Comparison of ENCODE assay signal across 12 cellular contexts in genomic region chr19:45094707-45095106, GRCh38. TPM values are rescaled to one million over a fixed set of nuclear protein-coding genes. Genes with fewer than 3 reads are reported as not detected.
DNase-seq lines count a peak whose midpoint lies in the region; ATAC-seq and TF ChIP-seq lines count a peak whose summit lies in the region.
"Had no signal": no experiment of that assay in that cellular context is flagged by ENCODE, and none has a peak within 500 bp of the region (broad histone marks: within the 10 kb centered on the region; RNA-seq: fewer than 3 reads in every experiment).

No MANE protein-coding gene starts in this region.

- in situ Hi-C loops in HAP-1 (cut with MboI; ENCODE audit: low sequenced_read_pairs) = no loop called here

- peak overlapping the region; percentile 87 for H3K4me3 Mint-ChIP-seq in activated naive CD8-positive, alpha-beta T cell treated with anti-CD3 and anti-CD28 coated beads for 36 hours
- H3K4me3 Mint-ChIP-seq in mesothelial cell of epicardium = peak overlapping the region; percentile 81

- H3K4me3 ChIP-seq in ACC112 (ENCODE audit: low read depth, low read length) (peak overlapping the region; percentile 86), HAP-1 (peak overlapping the region; percentile 82; the same call in 1 of the 2 replicates)

- peaks cover 64% of the 10 kb centered on the region for H3K4me1 Mint-ChIP-seq in activated naive CD8-positive, alpha-beta T cell treated with anti-CD3 and anti-CD28 coated beads for 36 hours
- peaks cover 61% of the 10 kb centered on the region for H3K4me1 Mint-ChIP-seq in mesothelial cell of epicardium

- peaks cover 29% of the 10 kb centered on the region for H3K36me3 Mint-ChIP-seq in activated naive CD8-positive, alpha-beta T cell treated with anti-CD3 and anti-CD28 coated beads for 36 hours
- H3K36me3 Mint-ChIP-seq in mesothelial cell of epicardium = peaks cover 5% of the 10 kb centered on the region

- no peak for TF ChIP-seq CTCF in mesothelial cell of epicardium (IDR thresholded peaks at IDR 0.05; ENCODE audit: unreplicated experiment)

- peaks cover 62% of the 10 kb centered on the region for H3K79me2 ChIP-seq in ACC112 (ENCODE audit: control insufficient read depth, insufficient read depth, low read length, unreplicated experiment)

- H3K27ac Mint-ChIP-seq in activated naive CD8-positive, alpha-beta T cell treated with anti-CD3 and anti-CD28 coated beads for 36 hours = peak overlapping the region; percentile 38
- H3K27ac Mint-ChIP-seq in mesothelial cell of epicardium = peak overlapping the region; percentile 64

- peaks cover 27% of the 10 kb centered on the region for H3K4me1 ChIP-seq in ACC112 (ENCODE audit: control insufficient read depth, insufficient read depth, low read length, unreplicated experiment)
- peaks cover 12% of the 10 kb centered on the region for H3K4me1 ChIP-seq in HAP-1

- no peak overlapping the region for H3K27ac ChIP-seq in ACC112 (ENCODE audit: low read depth, low read length)

- H3K36me3 ChIP-seq in ACC112 (ENCODE audit: insufficient read depth, low read length) (no peaks in the 10 kb centered on the region), HAP-1 (replicated peaks) (peaks cover 28% of the 10 kb centered on the region)

- H2AFZ ChIP-seq in ACC112 (ENCODE audit: low read length, unreplicated experiment) = no peak overlapping the region

- DNase-seq in HAP-1 (ENCODE audit: low spot score in 2 of 2) (no peak), mesothelial cell of epicardium (ENCODE audit: low spot score in 2 of 2, unreplicated experiment in 2 of 2) (no peak), NCI-H2029 treated with DMSO at 0.1 percent for 48 hours (lab: John Stamatoyannopoulos, UW) (no peak), foreskin melanocyte (no peak)
- DNase-seq in activated naive CD8-positive, alpha-beta T cell treated with anti-CD3 and anti-CD28 coated beads for 36 hours = no peak
- DNase-seq: effector CD8-positive, alpha-beta T cell; stimulated activated CD4-positive, alpha-beta T cell treated with anti-CD3 and anti-CD28 coated beads, Interleukin-12 subunit alpha, Interleukin-12 subunit beta, amount 100 ng/mL, for 4 hours had no signal

- H3K9me3 ChIP-seq in HAP-1 = no peaks in the 10 kb centered on the region

- H3K27me3 Mint-ChIP-seq in activated naive CD8-positive, alpha-beta T cell treated with anti-CD3 and anti-CD28 coated beads for 36 hours = no peaks in the 10 kb centered on the region
- no peaks in the 10 kb centered on the region for H3K27me3 Mint-ChIP-seq in mesothelial cell of epicardium (ENCODE audit: low read depth)

- ATAC-seq in GM18868 (IDR thresholded peaks at IDR 0.05; ENCODE audit: unreplicated experiment) = no peak
- ATAC-seq in GM21529 (IDR thresholded peaks at IDR 0.05; ENCODE audit: unreplicated experiment) = no peak

- H3K27me3 ChIP-seq in ACC112 (ENCODE audit: insufficient read depth, low read length) (no peaks in the 10 kb centered on the region), HAP-1 (ENCODE audit: low read depth) (no peaks in the 10 kb centered on the region)

- H3K9me3 Mint-ChIP-seq in activated naive CD8-positive, alpha-beta T cell treated with anti-CD3 and anti-CD28 coated beads for 36 hours = peaks cover 2% of the 10 kb centered on the region
- no peaks in the 10 kb centered on the region for H3K9me3 Mint-ChIP-seq in mesothelial cell of epicardium

RNA-seq across cellular contexts. Expression of gene PPP1R37, which starts 1.7 kb away (rescaled TPM):
- total RNA-seq in activated naive CD8-positive, alpha-beta T cell treated with anti-CD3 and anti-CD28 coated beads for 36 hours = 10 to 100 TPM; 13.3 to 15.3 TPM
- 36.2 to 40.7 TPM (median 38.9 TPM) in 3 replicates for total RNA-seq in mesothelial cell of epicardium

RNA-seq across cellular contexts. Expression of gene GEMIN7, which starts 15.6 kb away (rescaled TPM):
- total RNA-seq in activated naive CD8-positive, alpha-beta T cell treated with anti-CD3 and anti-CD28 coated beads for 36 hours = 10 to 100 TPM; 53.6 to 58.2 TPM
- 24.2 to 27.5 TPM (median 24.4 TPM) in 3 replicates for total RNA-seq in mesothelial cell of epicardium

RNA-seq across cellular contexts. Expression of gene ZNF296, which starts 18.4 kb away (rescaled TPM):
- total RNA-seq in activated naive CD8-positive, alpha-beta T cell treated with anti-CD3 and anti-CD28 coated beads for 36 hours = 1 to 10 TPM; 5.4 to 6.3 TPM
- 0.99 to 1.1 TPM (median 1.1 TPM) in 3 replicates for total RNA-seq in mesothelial cell of epicardium
- total RNA-seq: Daoy, M059J had no signal

RNA-seq across cellular contexts. Expression of gene CLASRP, which starts 55.9 kb away (rescaled TPM):
- 10 to 100 TPM; 89.9 to 94.2 TPM for total RNA-seq in activated naive CD8-positive, alpha-beta T cell treated with anti-CD3 and anti-CD28 coated beads for 36 hours
- 132 to 133 TPM (median 133 TPM) in 3 replicates for total RNA-seq in mesothelial cell of epicardium
